In genomic region chr17:28765038-28765437, GRCh38 we compare ENCODE assay signal across 17 cellular contexts. TPM values are rescaled to one million over a fixed set of nuclear protein-coding genes. Genes with fewer than 3 reads are reported as not detected.
DNase-seq lines count a peak whose midpoint lies in the region; ATAC-seq and TF ChIP-seq lines count a peak whose summit lies in the region.
"Had no signal": no experiment of that assay in that cellular context is flagged by ENCODE, and none has a peak within 500 bp of the region (broad histone marks: within the 10 kb centered on the region; RNA-seq: fewer than 3 reads in every experiment).

No MANE protein-coding gene starts in this region.

- no peaks in the 10 kb centered on the region for H3K27me3 ChIP-seq in testis
- no peaks in the 10 kb centered on the region for H3K27me3 ChIP-seq in esophagus squamous epithelium
- H3K27me3 ChIP-seq: BLaER1 had no signal

- H3K9me3 ChIP-seq in testis, result no peaks in the 10 kb centered on the region
- no peaks in the 10 kb centered on the region for H3K9me3 ChIP-seq in esophagus squamous epithelium
- H3K9me3 ChIP-seq: BLaER1 had no signal

- H3K36me3 ChIP-seq in testis (ENCODE audit: low read depth, missing control alignments) (no peaks in the 10 kb centered on the region), esophagus squamous epithelium (peaks cover 0 to 57% (median 5%) of the 10 kb centered on the region in 3 donors)

- TF ChIP-seq POLR2A in testis (IDR thresholded peaks at IDR 0.05) (no peak), esophagus squamous epithelium (IDR thresholded peaks at IDR 0.05) (no peak)

- peak overlapping the region; percentile 25 for H3K27ac ChIP-seq in temporal lobe (ENCODE audit: low read depth, low read length)
- H3K27ac ChIP-seq in testis, result no peak overlapping the region
- H3K27ac ChIP-seq in esophagus squamous epithelium, result no peak overlapping the region
- H3K27ac ChIP-seq: BLaER1, KMS-11, PC-9 had no signal

- intact Hi-C loops in natural killer cell (cut with micrococcal nuclease) (loop anchor here (10.0 kb wide), 2 partner anchors 50 to 350 kb away; no protein-coding TSS in a partner anchor), testis (cut with DNase I; ENCODE audit: low total_unique reads) (no loop called here), esophagus squamous epithelium (cut with DNase I) (loop anchor here (10.0 kb wide), 2 partner anchors 80 to 150 kb away; partner anchors contain the start of gene FAM222B)

- no peak for TF ChIP-seq CTCF in natural killer cell (IDR thresholded peaks at IDR 0.05)
- TF ChIP-seq CTCF in chondrocyte (IDR thresholded peaks at IDR 0.05), result no peak
- no peak for TF ChIP-seq CTCF in testis (IDR thresholded peaks at IDR 0.05)
- TF ChIP-seq CTCF in esophagus squamous epithelium (IDR thresholded peaks at IDR 0.05), result no peak

- H3K4me3 Mint-ChIP-seq in natural killer cell treated with Interleukin-12 subunit alpha and Interleukin-12 subunit beta and Interleukin-15 and Interleukin-18, amount 100 ng/mL, for 72 hours, result no peak overlapping the region
- H3K4me3 Mint-ChIP-seq in natural killer cell, result no peak overlapping the region
- H3K4me3 Mint-ChIP-seq in chondrocyte (ENCODE audit: unreplicated experiment), result no peak overlapping the region

- H3K4me1 ChIP-seq in testis, result peaks cover 7% of the 10 kb centered on the region
- peaks cover 5 to 25% (median 7%) of the 10 kb centered on the region in 3 donors for H3K4me1 ChIP-seq in esophagus squamous epithelium

- H3K4me3 ChIP-seq in testis (no peak overlapping the region), esophagus squamous epithelium (no peak overlapping the region)
- H3K4me3 ChIP-seq: BLaER1, PC-9 had no signal

- peaks cover 5% of the 10 kb centered on the region for H3K36me3 Mint-ChIP-seq in natural killer cell treated with Interleukin-12 subunit alpha and Interleukin-12 subunit beta and Interleukin-15 and Interleukin-18, amount 100 ng/mL, for 72 hours
- H3K36me3 Mint-ChIP-seq in natural killer cell (peaks cover 6% of the 10 kb centered on the region), chondrocyte (ENCODE audit: low read depth) (peaks cover 2% of the 10 kb centered on the region)

- H3K4me1 Mint-ChIP-seq in natural killer cell treated with Interleukin-12 subunit alpha and Interleukin-12 subunit beta and Interleukin-15 and Interleukin-18, amount 100 ng/mL, for 72 hours (ENCODE audit: low read depth in 2 of 2), result peaks cover 24 to 28% of the 10 kb centered on the region in 2 donors
- H3K4me1 Mint-ChIP-seq in natural killer cell, result peaks cover 5 to 10% of the 10 kb centered on the region in 2 donors
- H3K4me1 Mint-ChIP-seq in chondrocyte (ENCODE audit: low read depth), result peaks cover 12% of the 10 kb centered on the region

- peak overlapping the region; percentile 31 to 51 for H3K27ac Mint-ChIP-seq in natural killer cell treated with Interleukin-12 subunit alpha and Interleukin-12 subunit beta and Interleukin-15 and Interleukin-18, amount 100 ng/mL, for 72 hours
- H3K27ac Mint-ChIP-seq in natural killer cell, result no peak overlapping the region
- peak overlapping the region; percentile 45 for H3K27ac Mint-ChIP-seq in chondrocyte (ENCODE audit: unreplicated experiment)

- no peaks in the 10 kb centered on the region for H3K27me3 Mint-ChIP-seq in natural killer cell treated with Interleukin-12 subunit alpha and Interleukin-12 subunit beta and Interleukin-15 and Interleukin-18, amount 100 ng/mL, for 72 hours
- H3K27me3 Mint-ChIP-seq in natural killer cell (ENCODE audit: low read depth in 2 of 2) (no peaks in the 10 kb centered on the region), chondrocyte (ENCODE audit: low read depth) (no peaks in the 10 kb centered on the region)

- H3K9me3 Mint-ChIP-seq in natural killer cell treated with Interleukin-12 subunit alpha and Interleukin-12 subunit beta and Interleukin-15 and Interleukin-18, amount 100 ng/mL, for 72 hours, result no peaks in the 10 kb centered on the region
- H3K9me3 Mint-ChIP-seq in natural killer cell, result no peaks in the 10 kb centered on the region
- no peaks in the 10 kb centered on the region for H3K9me3 Mint-ChIP-seq in chondrocyte (ENCODE audit: low read depth)

- no peak for DNase-seq in natural killer cell treated with Interleukin-12 subunit alpha and Interleukin-12 subunit beta and Interleukin-15 and Interleukin-18, amount 100 ng/mL, for 72 hours (ENCODE audit: low spot score)
- DNase-seq in natural killer cell (no peak), chondrocyte (ENCODE audit: low spot score) (no peak), myocyte (ENCODE audit: low read depth) (peak; percentile 64), testis (no peak), esophagus squamous epithelium (lab: John Stamatoyannopoulos, UW) (no peak)
- DNase-seq: MM.1S, NCI-H1105 treated with DMSO at 0.1 percent for 48 hours, NCI-H187 treated with DMSO at 0.1 percent for 48 hours, NCI-H2171, NCI-H446 treated with DMSO at 0.1 percent for 48 hours, NCI-H748 treated with DMSO at 0.1 percent for 48 hours, PC-9 had no signal

- WGBS in testis, 2 donors, result 84 to 86% methylated on average over 4 of the region's 4 CpGs
- WGBS in esophagus squamous epithelium, 2 donors, result 70 to 84% methylated on average over 4 of the region's 4 CpGs

- no peak for ATAC-seq in natural killer cell treated with Interleukin-12 subunit alpha and Interleukin-12 subunit beta and Interleukin-15 and Interleukin-18, amount 100 ng/mL, for 72 hours
- ATAC-seq in natural killer cell, result no peak
- ATAC-seq in GM18868 (IDR thresholded peaks at IDR 0.05; ENCODE audit: unreplicated experiment), result no peak

RNA-seq across cellular contexts. Expression of gene TRAF4, which starts 21.2 kb away (rescaled TPM):
- 100 to 1,000 TPM in 1 of 2 donors, 10 to 100 TPM in 1; 59.7 to 186 TPM for total RNA-seq in natural killer cell treated with Interleukin-12 subunit alpha and Interleukin-12 subunit beta and Interleukin-15 and Interleukin-18, amount 100 ng/mL, for 72 hours
- total RNA-seq in natural killer cell, result 100 to 1,000 TPM in 2 of 3 donors, 10 to 100 TPM in 1; 97.8 to 209 (median 122) TPM
- total RNA-seq in chondrocyte, result 68.0 to 76.3 TPM (median 73.3 TPM) in 3 replicates
- 173 and 248 TPM in 2 replicates for total RNA-seq in myocyte
- polyA plus RNA-seq in myocyte (2012), result 91.1 TPM
- 28.3 TPM for total RNA-seq in temporal lobe
- total RNA-seq in testis, result 10 to 100 TPM; 35.3 to 47.2 TPM
- 33.1 TPM for polyA plus RNA-seq in testis (ENCODE audit: insufficient read depth, low read depth, low replicate concordance)
- total RNA-seq in esophagus squamous epithelium, result 10 to 100 TPM; 25.0 to 39.8 (median 33.0) TPM

RNA-seq across cellular contexts. Expression of gene NEK8, which starts 36.5 kb away (rescaled TPM):
- total RNA-seq in natural killer cell treated with Interleukin-12 subunit alpha and Interleukin-12 subunit beta and Interleukin-15 and Interleukin-18, amount 100 ng/mL, for 72 hours, result 10 to 100 TPM in 1 of 2 donors, 1 to 10 TPM in 1; 3.2 to 10.2 TPM
- total RNA-seq in natural killer cell (1 to 10 TPM; 5.9 to 7.4 (median 6.8) TPM), chondrocyte (5.3 to 6.1 TPM (median 5.5 TPM) in 3 replicates), myocyte (5.5 and 6.0 TPM in 2 replicates), temporal lobe (1.7 TPM), testis (10 to 100 TPM; 10.1 to 10.7 TPM), esophagus squamous epithelium (1 to 10 TPM; 1.1 to 7.3 (median 2.6) TPM)
- polyA plus RNA-seq in myocyte (2012), result 5.6 TPM
- polyA plus RNA-seq in testis (ENCODE audit: insufficient read depth, low read depth, low replicate concordance), result 7.3 TPM

RNA-seq across cellular contexts. Expression of gene TLCD1, which starts 39.0 kb away (rescaled TPM):
- total RNA-seq in natural killer cell treated with Interleukin-12 subunit alpha and Interleukin-12 subunit beta and Interleukin-15 and Interleukin-18, amount 100 ng/mL, for 72 hours, result 1 to 10 TPM; 1.5 to 9.7 TPM
- total RNA-seq in natural killer cell (1 to 10 TPM in 1 of 3 donors, not detected in 2; 1.0 TPM), chondrocyte (12.4 to 12.9 TPM (median 12.6 TPM) in 3 replicates), myocyte (11.1 and 22.3 TPM in 2 replicates), temporal lobe (0.98 TPM), testis (1 to 10 TPM; 4.2 to 8.6 TPM), esophagus squamous epithelium (10 to 100 TPM in 3 of 4 donors, 1 to 10 TPM in 1; 8.8 to 17.0 (median 13.0) TPM)
- polyA plus RNA-seq in myocyte (2012), result 18.4 TPM
- 18.0 TPM for polyA plus RNA-seq in testis (ENCODE audit: insufficient read depth, low read depth, low replicate concordance)

RNA-seq across cellular contexts. Expression of gene RPL23A, which starts 45.3 kb away (rescaled TPM):
- 1,000 to 10,000 TPM; 1,264 to 1,439 TPM for total RNA-seq in natural killer cell treated with Interleukin-12 subunit alpha and Interleukin-12 subunit beta and Interleukin-15 and Interleukin-18, amount 100 ng/mL, for 72 hours
- total RNA-seq in natural killer cell (1,000 to 10,000 TPM; 1,375 to 1,532 (median 1,498) TPM), chondrocyte (853 to 1,026 TPM (median 884 TPM) in 3 replicates), myocyte (261 and 384 TPM in 2 replicates), temporal lobe (271 TPM), testis (100 to 1,000 TPM; 200 to 343 TPM), esophagus squamous epithelium (100 to 1,000 TPM; 236 to 881 (median 571) TPM)
- 793 TPM for polyA plus RNA-seq in myocyte (2012)
- 757 TPM for polyA plus RNA-seq in testis (ENCODE audit: insufficient read depth, low read depth, low replicate concordance)

RNA-seq across cellular contexts. Expression of gene RAB34, which starts 47.4 kb away (rescaled TPM):
- 10 to 100 TPM in 1 of 2 donors, 1 to 10 TPM in 1; 8.5 to 25.7 TPM for total RNA-seq in natural killer cell treated with Interleukin-12 subunit alpha and Interleukin-12 subunit beta and Interleukin-15 and Interleukin-18, amount 100 ng/mL, for 72 hours
- total RNA-seq in natural killer cell, result 10 to 100 TPM in 1 of 3 donors, 1 to 10 TPM in 2; 3.7 to 12.9 (median 3.8) TPM
- 128 to 132 TPM (median 131 TPM) in 3 replicates for total RNA-seq in chondrocyte
- 162 and 198 TPM in 2 replicates for total RNA-seq in myocyte
- polyA plus RNA-seq in myocyte (2012), result 125 TPM
- 10.1 TPM for total RNA-seq in temporal lobe
- 10 to 100 TPM; 30.4 to 47.3 TPM for total RNA-seq in testis
- 42.1 TPM for polyA plus RNA-seq in testis (ENCODE audit: insufficient read depth, low read depth, low replicate concordance)
- total RNA-seq in esophagus squamous epithelium, result 10 to 100 TPM; 27.6 to 98.0 (median 65.1) TPM

Comparison
In these comparisons a context has a peak if more than half of its experiments do, and no peak if none do; other contexts are left out.
1. H3K27ac Mint-ChIP-seq: peak in natural killer cell treated with Interleukin-12 subunit alpha and Interleukin-12 subunit beta and Interleukin-15 and Interleukin-18, amount 100 ng/mL, for 72 hours (2 of 2) and chondrocyte (single experiment); none in natural killer cell (0 of 2).